ENCODE assay signal across 15 cellular contexts in genomic region chr15:96268421-96269204, GRCh38.
DNase-seq lines count a peak whose midpoint lies in the region; ATAC-seq, FAIRE-seq and TF ChIP-seq lines count a peak whose summit lies in the region.
"Had no signal": no experiment of that assay in that cellular context is flagged by ENCODE, and none has a peak within 500 bp of the region (broad histone marks: within the 10 kb centered on the region; RNA-seq: fewer than 3 reads in every experiment).

No MANE protein-coding gene starts in this region.

- H3K27me3 ChIP-seq in A673 (replicated peaks; ENCODE audit: insufficient read depth, low read depth, low read length, poor library complexity) (no peaks in the 10 kb centered on the region), keratinocyte (ENCODE audit: control insufficient read depth, extremely low read depth, insufficient read depth, low read length) (no peaks in the 10 kb centered on the region), dorsolateral prefrontal cortex (peaks cover 0 to 63% (median 8%) of the 10 kb centered on the region in 45 donors), H9 (ENCODE audit: insufficient read depth, low read length) (no peaks in the 10 kb centered on the region)
- H3K27me3 ChIP-seq: SJCRH30, upper lobe of left lung had no signal

- H4K20me1 ChIP-seq in keratinocyte (ENCODE audit: control insufficient read depth, extremely low read depth, insufficient read depth, low read length) = no peaks in the 10 kb centered on the region
- H4K20me1 ChIP-seq in H9 (ENCODE audit: control insufficient read depth, insufficient read depth, insufficient read length) = no peaks in the 10 kb centered on the region

- H3K4me2 ChIP-seq in keratinocyte (ENCODE audit: control insufficient read depth, extremely low read depth, insufficient read depth, low read depth, low read length) = peak overlapping the region; percentile 4
- no peak overlapping the region for H3K4me2 ChIP-seq in H9 (ENCODE audit: insufficient read depth, insufficient read length, low read length)

- no peak overlapping the region for H3K4ac ChIP-seq in H9 (ENCODE audit: low read depth, low read length)

- in situ Hi-C loops in astrocyte of the cerebellum (cut with HindIII; ENCODE audit: low sequenced_read_pairs) = no loop called here

- no peak overlapping the region for H2AK5ac ChIP-seq in H9 (ENCODE audit: insufficient read length, low read length)

- H3K9me3 ChIP-seq in A673 (ENCODE audit: low read depth, low read length, poor library complexity, severe bottlenecking) = no peaks in the 10 kb centered on the region
- H3K9me3 ChIP-seq in keratinocyte (ENCODE audit: control insufficient read depth, low read depth, low read length) = no peaks in the 10 kb centered on the region
- no peaks in the 10 kb centered on the region for H3K9me3 ChIP-seq in H9 (ENCODE audit: control insufficient read depth, low read depth, low read length)
- H3K9me3 ChIP-seq: SJCRH30, upper lobe of left lung had no signal

- H3K14ac ChIP-seq in H9 (ENCODE audit: insufficient read depth, low read length) = no peak overlapping the region

- H3K4me1 ChIP-seq in A673 (ENCODE audit: insufficient read depth, low read length, poor library complexity, severe bottlenecking) (peaks cover 15% of the 10 kb centered on the region), keratinocyte (ENCODE audit: control insufficient read depth, extremely low read depth, insufficient read depth, low read length) (peaks cover 52% of the 10 kb centered on the region), H9 (ENCODE audit: insufficient read depth, low read length) (peaks cover 2% of the 10 kb centered on the region; the same call in 1 of the 2 replicates)

- H2BK15ac ChIP-seq in H9 (ENCODE audit: low read depth, low read length) = no peak overlapping the region

- no peak for ATAC-seq in HG02571 (IDR thresholded peaks at IDR 0.05; ENCODE audit: unreplicated experiment)

- H4K5ac ChIP-seq in H9 (ENCODE audit: insufficient read length, low read depth, low read length) = no peak overlapping the region

- no TSS peak for BruUV-seq in A673 (replicated peaks; lab: Mats Ljungman, UMichigan)

- no peaks in the 10 kb centered on the region for H3K9me3 Mint-ChIP-seq in H9

- H3K27ac ChIP-seq in A673 (ENCODE audit: low read depth, low read length, poor library complexity, severe bottlenecking) (no peak overlapping the region), keratinocyte (ENCODE audit: control insufficient read depth, insufficient read depth, low read length) (peak overlapping the region; percentile 50), dorsolateral prefrontal cortex (no peak overlapping the region), H9 (ENCODE audit: insufficient read length, low read depth, low read length) (no peak overlapping the region)
- H3K27ac ChIP-seq: SJCRH30, upper lobe of left lung had no signal

- no peaks in the 10 kb centered on the region for H3K9me1 ChIP-seq in keratinocyte (ENCODE audit: control insufficient read depth, extremely low read depth, insufficient read depth, low read length)

- WGBS in H9 (ENCODE audit: extremely low coverage, insufficient read length, low lambda C conversion rate) = no CpG with 5 or more reads among the region's 14 CpGs

- no peak overlapping the region for H3K27ac Mint-ChIP-seq in H9
- H3K27ac Mint-ChIP-seq: activated B cell treated with CpG ODN at 0.5 μM for 24 hours had no signal

- no peak overlapping the region for H2BK12ac ChIP-seq in H9 (ENCODE audit: insufficient read length, low read depth, low read length)

- POLR2A ChIA-PET in A673 (lab: Charles Lee; ENCODE audit: low non-redundant PET) = no interaction called here

- H3K4me1 Mint-ChIP-seq in H9 = peaks cover 10 to 18% of the 10 kb centered on the region in 2 experiments
- H3K4me1 Mint-ChIP-seq: activated B cell treated with CpG ODN at 0.5 μM for 24 hours had no signal

- no peaks in the 10 kb centered on the region for H3K79me1 ChIP-seq in H9 (ENCODE audit: insufficient read depth, low read depth, low read length, poor library complexity, severe bottlenecking)

- H3T11ph ChIP-seq in H9 (ENCODE audit: low read length) = no peak overlapping the region

- no peak overlapping the region for H3K4me3 ChIP-seq in A673 (ENCODE audit: low read depth, low read length, poor library complexity, severe bottlenecking)
- H3K4me3 ChIP-seq in astrocyte of the cerebellum (ENCODE audit: low read depth, low read length) = no peak overlapping the region
- H3K4me3 ChIP-seq in keratinocyte (ENCODE audit: control insufficient read depth in 2 of 3, extremely low read depth in 1 of 3, insufficient read depth in 2 of 3, low read depth in 1 of 3, low read length in 3 of 3) = no peak overlapping the region
- no peak overlapping the region for H3K4me3 ChIP-seq in dorsolateral prefrontal cortex
- H3K4me3 ChIP-seq: SJCRH30, upper lobe of left lung had no signal

- no peaks in the 10 kb centered on the region for H3K23me2 ChIP-seq in H9 (ENCODE audit: insufficient read length, low read depth, low read length, poor library complexity, severe bottlenecking)

- peak; percentile 77 for DNase-seq in A673 (ENCODE audit: low spot score)
- peak; percentile 29 for DNase-seq in HS-5 (ENCODE audit: low read depth)
- peak; percentile 62 for DNase-seq in astrocyte of the cerebellum (ENCODE audit: low read depth)
- DNase-seq in keratinocyte (ENCODE audit: low read depth, low spot score) = no peak
- DNase-seq in globus pallidus (ENCODE audit: low spot score) = no peak
- no peak for DNase-seq in dorsolateral prefrontal cortex
- DNase-seq in H9 = no peak
- DNase-seq: activated B cell treated with CpG ODN at 0.5 μM for 24 hours; activated T-cell treated with anti-CD3 and anti-CD28 coated beads, Interleukin-2, amount 50 U/mL, for 1 hour; amniotic stem cell; DMS 273 treated with DMSO at 0.1 percent for 48 hours; NCI-H748 treated with DMSO at 0.1 percent for 48 hours; SJCRH30; upper lobe of left lung had no signal

- H2BK120ac ChIP-seq in H9 (ENCODE audit: low read depth, low read length, poor library complexity, severe bottlenecking) = no peak overlapping the region

- H4K8ac ChIP-seq in H9 (replicated peaks; ENCODE audit: insufficient read length, low read depth, low read length) = no peak overlapping the region

- dilution Hi-C loops in keratinocyte (cut with MboI; ENCODE audit: extremely low pct_ligation_motif_present, low sequenced_read_pairs) = no loop called here

- H3K23ac ChIP-seq in H9 (ENCODE audit: insufficient read length, low read depth, low read length) = no peak overlapping the region

- H2AFZ ChIP-seq in keratinocyte (ENCODE audit: control insufficient read depth, low read length) (peak overlapping the region; percentile 87), H9 (ENCODE audit: low read length) (no peak overlapping the region)

- H3K56ac ChIP-seq in H9 (ENCODE audit: insufficient read length, low read depth, low read length) = no peak overlapping the region

- intact Hi-C loops in A673 (cut with micrococcal nuclease; ENCODE audit: unreplicated experiment) = no loop called here
- intact Hi-C loops in dorsolateral prefrontal cortex (cut with DNase I) = no loop called here

- H3K18ac ChIP-seq in H9 (ENCODE audit: insufficient read length, low read depth, low read length) = no peak overlapping the region

- FAIRE-seq in keratinocyte (lab: Jason Lieb, UNC) = peak; percentile 44

- H3K36me3 ChIP-seq in A673 (ENCODE audit: insufficient read depth, low read length, poor library complexity, severe bottlenecking) (no peaks in the 10 kb centered on the region), keratinocyte (ENCODE audit: control insufficient read depth in 2 of 2, extremely low read depth in 1 of 2, insufficient read depth in 2 of 2, low read length in 2 of 2) (no peaks in the 10 kb centered on the region)
- H3K36me3 ChIP-seq: upper lobe of left lung had no signal

- H3K4me3 Mint-ChIP-seq in H9 = no peak overlapping the region
- H3K4me3 Mint-ChIP-seq: activated B cell treated with CpG ODN at 0.5 μM for 24 hours had no signal

- no peak overlapping the region for H2BK20ac ChIP-seq in H9 (ENCODE audit: low read depth, low read length, poor library complexity, severe bottlenecking)

- H2BK5ac ChIP-seq in H9 (ENCODE audit: insufficient read length, low read length) = no peak overlapping the region

- CTCF ChIA-PET in A673 (lab: Charles Lee) = no interaction called here

- H3K27me3 Mint-ChIP-seq in H9 (ENCODE audit: low read depth) = no peaks in the 10 kb centered on the region
- H3K27me3 Mint-ChIP-seq: activated B cell treated with CpG ODN at 0.5 μM for 24 hours had no signal

- H3K36me3 Mint-ChIP-seq in H9 (ENCODE audit: insufficient read depth in 1 of 3, low read depth in 3 of 3) = no peaks in the 10 kb centered on the region

- H3K79me2 ChIP-seq in keratinocyte (ENCODE audit: control insufficient read depth, insufficient read depth, low read length) (no peaks in the 10 kb centered on the region), H9 (ENCODE audit: insufficient read depth, low read length) (no peaks in the 10 kb centered on the region)

- H4K91ac ChIP-seq in H9 (ENCODE audit: insufficient read length, low read depth, low read length) = no peak overlapping the region

- TF ChIP-seq CTCF in A673 (conservative IDR thresholded peaks at IDR 0.05; ENCODE audit: low read depth, low read length) (no peak), astrocyte of the cerebellum (IDR thresholded peaks at IDR 0.05; ENCODE audit: low read depth, low read length, missing control alignments) (no peak), keratinocyte (optimal IDR thresholded peaks at IDR 0.05 in 1 of 3, IDR thresholded peaks at IDR 0.05 in 1 of 3, conservative IDR thresholded peaks at IDR 0.05 in 1 of 3; ENCODE audit: extremely low read depth in 1 of 3, insufficient read depth in 2 of 3, low read length in 3 of 3) (no peak), dorsolateral prefrontal cortex (IDR thresholded peaks at IDR 0.05 in 54 of 56, conservative IDR thresholded peaks at IDR 0.05 in 2 of 56; ENCODE audit: low read depth in 1 of 56, partially characterized antibody in 56 of 56) (no peak), H9 (conservative IDR thresholded peaks at IDR 0.05) (no peak)

- H3K9ac ChIP-seq in keratinocyte (ENCODE audit: control insufficient read depth, extremely low read depth, insufficient read depth, low read length) = no peak overlapping the region
- H3K9ac ChIP-seq in H9 (ENCODE audit: extremely low read depth, insufficient read length, low read length) = no peak overlapping the region

Comparison
In these comparisons a context has a peak if more than half of its experiments do, and no peak if none do; other contexts are left out.
1. DNase-seq: peak in A673 (single experiment), HS-5 (single experiment) and astrocyte of the cerebellum (single experiment); none in keratinocyte (single experiment), globus pallidus (single experiment), dorsolateral prefrontal cortex (0 of 10) and H9 (single experiment).